In genomic region chr6:71621918-71622519, GRCh38 we compare ENCODE assay signal across 10 cellular contexts.
DNase-seq lines count a peak whose midpoint lies in the region; ATAC-seq, FAIRE-seq and TF ChIP-seq lines count a peak whose summit lies in the region.
"Had no signal": no experiment of that assay in that cellular context is flagged by ENCODE, and none has a peak within 500 bp of the region (broad histone marks: within the 10 kb centered on the region; RNA-seq: fewer than 3 reads in every experiment).

No MANE protein-coding gene starts in this region.

- CTCF ChIA-PET in Caco-2 (lab: Charles Lee), result interaction anchor here (0.9 kb wide), 1 partner anchor 87 kb away, joined by 3 read pairs; no protein-coding TSS in a partner anchor
- CTCF ChIA-PET in HepG2 (lab: Yijun Ruan, JAX; ENCODE audit: low intra/inter-chr PET ratio, low total read pairs), result interaction anchor here (1.1 kb wide), 1 partner anchor 463 kb away, joined by 3 read pairs; no protein-coding TSS in a partner anchor

- BruUV-seq in Caco-2 (replicated peaks; lab: Mats Ljungman, UMichigan), result no TSS peak
- no TSS peak for BruUV-seq in HepG2 (replicated peaks; lab: Mats Ljungman, UMichigan)

- ATAC-seq in HepG2 (peak; percentile 37; the same call in 1 of the 3 replicates), HG03095 (IDR thresholded peaks at IDR 0.05; ENCODE audit: unreplicated experiment) (no peak)

- H3K4me1 ChIP-seq in Caco-2 (no peaks in the 10 kb centered on the region; the same call in 1 of the 2 replicates), HepG2 (ENCODE audit: insufficient read depth, low read length) (no peaks in the 10 kb centered on the region)

- H3K4me1 Mint-ChIP-seq in Caco-2 (ENCODE audit: low read depth, unreplicated experiment), result peaks cover 7% of the 10 kb centered on the region
- H3K4me1 Mint-ChIP-seq in HFFc6 (ENCODE audit: low read depth), result peaks cover 14% of the 10 kb centered on the region

- in situ Hi-C loops in HepG2 (cut with HindIII; ENCODE audit: extremely low pct_ligation_motif_present, low pct_unique_long_range_greater_than_20kb), result loop anchor here (25.0 kb wide), 1 partner anchor 465 kb away; no protein-coding TSS in a partner anchor

- H2AFZ ChIP-seq in HepG2 (ENCODE audit: low read length), result no peak overlapping the region

- H3K4me2 ChIP-seq in HepG2 (ENCODE audit: low read depth, low read length), result no peak overlapping the region

- H4K20me1 ChIP-seq in HepG2 (ENCODE audit: insufficient read depth, low read length), result no peaks in the 10 kb centered on the region

- H3K9me3 ChIP-seq in Caco-2 (peaks cover 12% of the 10 kb centered on the region), HepG2 (ENCODE audit: low read length) (peaks cover 22% of the 10 kb centered on the region)
- H3K9me3 ChIP-seq: ovary had no signal

- H3K4me3 Mint-ChIP-seq in Caco-2 (ENCODE audit: unreplicated experiment) (no peak overlapping the region), HFFc6 (no peak overlapping the region)
- H3K4me3 Mint-ChIP-seq: stimulated activated naive CD8-positive, alpha-beta T cell treated with anti-CD3 and anti-CD28 coated beads, Interleukin-15, Interleukin-2, amounts not matched to agents 100 ng/mL and 50 ng/mL, for 24 hours had no signal

- intact Hi-C loops in Caco-2 (cut with micrococcal nuclease; ENCODE audit: unreplicated experiment) (loop anchor here (1.0 to 5.0 kb wide), 4 partner anchors 55 to 462 kb away; no protein-coding TSS in a partner anchor), HepG2 (cut with micrococcal nuclease; ENCODE audit: unreplicated experiment) (no loop called here)

- H3K36me3 ChIP-seq in Caco-2 (ENCODE audit: control insufficient read depth, insufficient read depth, low read length), result no peaks in the 10 kb centered on the region
- no peaks in the 10 kb centered on the region for H3K36me3 ChIP-seq in HepG2 (replicated peaks in 1 of 2; ENCODE audit: control insufficient read depth in 1 of 2, insufficient read depth in 2 of 2, low read length in 2 of 2)
- H3K36me3 ChIP-seq: ovary had no signal

- H3K27me3 Mint-ChIP-seq in Caco-2 (ENCODE audit: insufficient read depth, unreplicated experiment) (no peaks in the 10 kb centered on the region), HFFc6 (ENCODE audit: insufficient read depth) (peaks cover 4% of the 10 kb centered on the region; the same call in 1 of the 2 replicates)

- TF ChIP-seq EP300 in HepG2 (IDR thresholded peaks at IDR 0.05; ENCODE audit: low read depth in 2 of 2, low read length in 2 of 2) (no peak), HepG2 (CRISPR knock-in tag; IDR thresholded peaks at IDR 0.05; ENCODE audit: borderline replicate concordance) (no peak)

- H3K9me3 Mint-ChIP-seq in Caco-2 (ENCODE audit: unreplicated experiment) (peaks cover 44% of the 10 kb centered on the region), HFFc6 (peaks cover 11% of the 10 kb centered on the region)

- H3K27ac ChIP-seq in VCaP, result no peak overlapping the region
- no peak overlapping the region for H3K27ac ChIP-seq in HepG2 (ENCODE audit: extremely low read length, insufficient read depth, low read length)
- H3K27ac ChIP-seq: ovary had no signal

- POLR2A ChIA-PET in Caco-2 (lab: Charles Lee), result no interaction called here
- POLR2A ChIA-PET in HepG2 (lab: Yijun Ruan, JAX), result no interaction called here

- H3K36me3 Mint-ChIP-seq in Caco-2 (ENCODE audit: insufficient read depth, unreplicated experiment) (no peaks in the 10 kb centered on the region), HFFc6 (ENCODE audit: low read depth) (no peaks in the 10 kb centered on the region)

- DNase-seq in Caco-2 (peak in 1 of 2 experiments; percentile 9), HFFc6 (no peak), HepG2 (ENCODE audit: low spot score) (peak; percentile 2), A172 (ENCODE audit: low spot score) (no peak), NCI-H1436 treated with DMSO at 0.1 percent for 48 hours (lab: John Stamatoyannopoulos, UW) (no peak), hepatic stellate cell (ENCODE audit: low spot score) (no peak)
- DNase-seq: ovary had no signal

- WGBS in HepG2 (ENCODE audit: low lambda C conversion rate), result 0% methylated on average over 3 of the region's 3 CpGs

- FAIRE-seq in HepG2 (lab: Jason Lieb, UNC), result no peak

- no peaks in the 10 kb centered on the region for H3K79me2 ChIP-seq in HepG2 (ENCODE audit: insufficient read depth, low read length)

- TF ChIP-seq POLR2A in HepG2 (IDR thresholded peaks at IDR 0.05; ENCODE audit: insufficient read depth in 1 of 2, low read depth in 2 of 2, low read length in 2 of 2), result no peak

- TF ChIP-seq CTCF in Caco-2 (IDR thresholded peaks at IDR 0.05; ENCODE audit: insufficient read depth in 1 of 2, low read depth in 1 of 2, low read length in 1 of 2, severe bottlenecking in 1 of 2, unreplicated experiment in 1 of 2), result peak; percentile 45 to 56
- peak; percentile 79 for TF ChIP-seq CTCF in HFFc6 (IDR thresholded peaks at IDR 0.05)
- peak; percentile 76 for TF ChIP-seq CTCF in VCaP (conservative IDR thresholded peaks at IDR 0.05)
- TF ChIP-seq CTCF in HepG2 (CRISPR knock-in tag; IDR thresholded peaks at IDR 0.05), result peak; percentile 30; the same call in 1 of the 2 replicates

- H3K27ac Mint-ChIP-seq in Caco-2 (ENCODE audit: unreplicated experiment) (no peak overlapping the region), HFFc6 (no peak overlapping the region)
- H3K27ac Mint-ChIP-seq: stimulated activated naive CD8-positive, alpha-beta T cell treated with anti-CD3 and anti-CD28 coated beads, Interleukin-15, Interleukin-2, amounts not matched to agents 100 ng/mL and 50 ng/mL, for 24 hours had no signal

- H3K4me3 ChIP-seq in Caco-2 (ENCODE audit: low read depth, low read length), result no peak overlapping the region
- no peak overlapping the region for H3K4me3 ChIP-seq in HepG2 (replicated peaks in 1 of 3; ENCODE audit: insufficient read depth in 1 of 3, low read depth in 2 of 3, low read length in 3 of 3)
- H3K4me3 ChIP-seq: ovary had no signal

- no peak for TF ChIP-seq RAD21 in HepG2 (CRISPR knock-in tag; IDR thresholded peaks at IDR 0.05)

- H3K27me3 ChIP-seq in Caco-2 (replicated peaks; ENCODE audit: control insufficient read depth, insufficient read depth, low read length), result no peaks in the 10 kb centered on the region
- no peaks in the 10 kb centered on the region for H3K27me3 ChIP-seq in HepG2 (ENCODE audit: control insufficient read depth in 1 of 2, insufficient read depth in 2 of 2, low read length in 2 of 2)
- H3K27me3 ChIP-seq: ovary had no signal

- no peak overlapping the region for H3K9ac ChIP-seq in HepG2 (ENCODE audit: insufficient read depth, low read depth, low read length)

TF ChIP-seq in HepG2, 621 proteins besides CTCF, POLR2A, EP300 and RAD21:
- TF ChIP-seq ETV5 (CRISPR knock-in tag; IDR thresholded peaks at IDR 0.05; ENCODE audit: borderline replicate concordance) (no peak), STAG1 (CRISPR knock-in tag; IDR thresholded peaks at IDR 0.05) (peak; percentile 28; the same call in 1 of the 2 replicates)
